In the genomic region with DNA sequence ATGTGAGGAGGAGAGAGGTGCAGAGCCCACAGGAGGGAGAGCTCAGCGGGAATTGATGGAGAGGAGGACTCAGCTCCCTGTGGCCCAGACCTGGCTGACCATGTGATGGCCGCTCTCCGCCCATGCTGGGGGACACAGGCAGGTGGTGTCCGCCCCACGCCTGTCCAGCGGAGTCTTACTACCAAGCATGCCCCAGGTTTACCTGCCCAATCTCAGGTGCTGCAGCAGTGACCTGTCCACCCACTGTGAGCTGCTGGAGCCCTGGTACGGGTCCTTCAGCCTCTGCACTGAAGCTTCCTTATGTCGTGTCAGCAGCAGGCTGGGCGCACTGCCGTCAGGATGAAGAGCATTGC, we compare ENCODE assay signal across 20 cellular contexts.
"Had no signal": no experiment of that assay in that cellular context is flagged by ENCODE, and none has a peak within 500 bp of the region (broad histone marks: within the 10 kb centered on the region; RNA-seq: fewer than 3 reads in every experiment).

No MANE protein-coding gene starts in this region.

- H3K27me3 ChIP-seq: right atrium auricular region had no signal

- ATAC-seq: effector memory CD8-positive, alpha-beta T cell; left colon; natural killer cell had no signal

- H3K4me1 ChIP-seq: left ventricle myocardium inferior, lower lobe of right lung, parathyroid adenoma, right atrium auricular region, sigmoid colon, tibial nerve, upper lobe of right lung, uterus had no signal

- H3K27ac ChIP-seq: coronary artery, left ventricle myocardium inferior, lower lobe of right lung, neutrophil, parathyroid adenoma, right atrium auricular region, sigmoid colon, thoracic aorta, tibial nerve, upper lobe of right lung, uterus had no signal

- H3K9me3 ChIP-seq: left ventricle myocardium inferior, lower lobe of right lung, neutrophil, right atrium auricular region, sigmoid colon, thoracic aorta, tibial nerve, upper lobe of right lung, uterus had no signal

- H3K36me3 ChIP-seq: left ventricle myocardium inferior, lower lobe of right lung, neutrophil, right atrium auricular region, sigmoid colon, thoracic aorta, tibial nerve, upper lobe of right lung, uterus had no signal

- DNase-seq: effector memory CD8-positive, alpha-beta T cell; erythroblast; hypothalamus; immature natural killer cell; islet precursor cell; kidney glomerular epithelial cell; left colon; left ventricle myocardium inferior; lower lobe of right lung; natural killer cell; stimulated activated naive CD4-positive, alpha-beta T cell treated with Interleukin-2 at 50 U/mL for 16 hours; upper lobe of right lung; uterus had no signal

- H3K4me3 ChIP-seq: coronary artery, left ventricle myocardium inferior, lower lobe of right lung, right atrium auricular region, sigmoid colon, thoracic aorta, tibial nerve, upper lobe of right lung, uterus had no signal
